In the genomic region with DNA sequence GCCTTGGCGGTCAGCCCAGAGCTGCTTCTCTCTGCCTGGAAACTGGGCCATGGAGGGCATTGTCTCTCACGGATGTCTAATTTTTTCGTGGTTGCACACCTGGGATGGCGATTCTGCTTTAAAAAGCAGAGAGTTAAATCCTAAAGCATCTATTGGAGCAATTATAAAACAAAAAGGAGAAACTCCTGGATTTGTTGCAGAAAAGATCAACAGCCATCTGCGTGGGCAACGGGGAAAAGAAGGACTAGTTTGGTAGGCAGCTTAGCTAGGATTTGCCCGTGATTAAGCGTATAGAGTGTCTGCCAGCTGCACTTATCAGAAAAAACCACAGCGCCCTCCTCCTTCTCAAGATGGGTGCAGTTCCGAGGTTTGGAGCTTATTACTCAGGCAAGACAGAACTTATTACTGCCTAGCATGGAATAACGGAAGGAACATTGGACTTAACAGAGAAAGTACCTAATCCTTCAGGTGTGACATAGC, we compare ENCODE assay signal across 8 cellular contexts. TPM values are rescaled to one million over a fixed set of nuclear protein-coding genes. Genes with fewer than 3 reads are reported as not detected.
A peak's percentile ranks its signal among the peaks of the same experiment; 100 is the strongest.
DNase-seq lines count a peak whose midpoint lies in the region; ATAC-seq and TF ChIP-seq lines count a peak whose summit lies in the region.

No MANE protein-coding gene starts in this region.

- peaks cover 0 to 15% of the 10 kb centered on the region in 2 donors for H3K36me3 ChIP-seq in left lung

- H3K27me3 ChIP-seq in left lung, result no peaks in the 10 kb centered on the region

- TF ChIP-seq CTCF in VCaP (conservative IDR thresholded peaks at IDR 0.05) (peak; percentile 63), coronary artery (IDR thresholded peaks at IDR 0.05) (no peak), left lung (IDR thresholded peaks at IDR 0.05) (no peak)

- intact Hi-C loops in left lung (cut with DNase I), result no loop called here

- DNase-seq in DMS153 (lab: John Stamatoyannopoulos, UW) (peak; percentile 22), H4 (ENCODE audit: low spot score) (peak; percentile 63), NCI-H1694 treated with DMSO at 0.1 percent for 48 hours (lab: John Stamatoyannopoulos, UW) (peak; percentile 39), coronary artery (ENCODE audit: low spot score) (peak; percentile 74), left lung (peak in 1 of 2 donors; percentile 54), NCI-H2196 treated with DMSO at 0.1 percent for 48 hours (lab: John Stamatoyannopoulos, UW; ENCODE audit: unreplicated experiment) (no peak)
- DNase-seq in stimulated activated CD4-positive, alpha-beta T cell treated with anti-CD3 and anti-CD28 coated beads, Interleukin-4, amount 100 ng/mL, for 4 hours, result peak; percentile 25 to 45

- H3K27ac ChIP-seq in VCaP, result peak overlapping the region; percentile 93
- H3K27ac ChIP-seq in coronary artery, result peak overlapping the region; percentile 93
- H3K27ac ChIP-seq in left lung, result peak overlapping the region; percentile 94 to 95

- H3K4me1 ChIP-seq in left lung, result peaks cover 16 to 40% of the 10 kb centered on the region in 2 donors

- H3K9me3 ChIP-seq in left lung, result peaks cover 0 to 4% of the 10 kb centered on the region in 2 donors

- H3K4me3 ChIP-seq in coronary artery (peak overlapping the region; percentile 88), left lung (peak overlapping the region; percentile 81 to 97)

- peak; percentile 76 for ATAC-seq in left lung

RNA-seq across cellular contexts. Expression of gene SLC25A24, which starts 0.5 kb away (rescaled TPM):
- 28.7 and 32.2 TPM in 2 replicates for total RNA-seq in H4 (2014; rRNA removed; shearing (Covaris generic))
- 10 to 100 TPM; 39.9 to 57.9 TPM for total RNA-seq in left lung

RNA-seq across cellular contexts. Expression of gene NBPF4, which starts 43.2 kb away (rescaled TPM):
- total RNA-seq in H4 (2014; rRNA removed; shearing (Covaris generic)), result not detected in 2 replicates
- not detected for total RNA-seq in left lung
